Comparison of ENCODE assay signal across 22 cellular contexts in genomic region chrX:119410854-119411253, GRCh38. TPM values are rescaled to one million over a fixed set of nuclear protein-coding genes. Genes with fewer than 3 reads are reported as not detected.
A peak's percentile ranks its signal among the peaks of the same experiment; 100 is the strongest.
DNase-seq lines count a peak whose midpoint lies in the region; ATAC-seq and TF ChIP-seq lines count a peak whose summit lies in the region.
"Had no signal": no experiment of that assay in that cellular context is flagged by ENCODE, and none has a peak within 500 bp of the region (broad histone marks: within the 10 kb centered on the region; RNA-seq: fewer than 3 reads in every experiment).

No MANE protein-coding gene starts in this region.

- no peak overlapping the region for H3T11ph ChIP-seq in H9 (ENCODE audit: low read length)

- no peak overlapping the region for H2BK5ac ChIP-seq in H9 (ENCODE audit: insufficient read length, low read length)

- in situ Hi-C loops in GM23248 (cut with MboI), result no loop called here

- H3K4me3 Mint-ChIP-seq in stimulated activated effector memory CD8-positive, alpha-beta T cell treated with anti-CD3 and anti-CD28 coated beads, Interleukin-12 subunit alpha, Interleukin-12 subunit beta, amount 100 ng/mL, for 72 hours, result no peak overlapping the region
- H3K4me3 Mint-ChIP-seq in naive thymus-derived CD4-positive, alpha-beta T cell, result no peak overlapping the region
- no peak overlapping the region for H3K4me3 Mint-ChIP-seq in H9
- H3K4me3 Mint-ChIP-seq: CD4-positive, alpha-beta memory T cell; IgD-negative memory B cell; neural crest cell had no signal

- no peak overlapping the region for H2BK15ac ChIP-seq in H9 (ENCODE audit: low read depth, low read length)

- no peak overlapping the region for H3K4ac ChIP-seq in H9 (ENCODE audit: low read depth, low read length)

- no peaks in the 10 kb centered on the region for H3K9me2 ChIP-seq in GM23248 (ENCODE audit: insufficient read depth)

- H3K27me3 Mint-ChIP-seq in naive thymus-derived CD4-positive, alpha-beta T cell, result no peaks in the 10 kb centered on the region
- H3K27me3 Mint-ChIP-seq in H9 (ENCODE audit: low read depth), result no peaks in the 10 kb centered on the region; the same call in 1 of the 2 replicates
- H3K27me3 Mint-ChIP-seq: CD4-positive, alpha-beta memory T cell; progenitor cell of endocrine pancreas had no signal

- H3K36me3 Mint-ChIP-seq in stimulated activated effector memory CD8-positive, alpha-beta T cell treated with anti-CD3 and anti-CD28 coated beads, Interleukin-12 subunit alpha, Interleukin-12 subunit beta, amount 100 ng/mL, for 72 hours, result peaks cover 17% of the 10 kb centered on the region
- H3K36me3 Mint-ChIP-seq in naive thymus-derived CD4-positive, alpha-beta T cell, result peaks cover 0 to 9% (median 4%) of the 10 kb centered on the region in 5 donors
- H3K36me3 Mint-ChIP-seq in H9 (ENCODE audit: insufficient read depth in 1 of 3, low read depth in 3 of 3), result peaks cover 11 to 21% (median 20%) of the 10 kb centered on the region in 3 experiments
- H3K36me3 Mint-ChIP-seq: IgD-negative memory B cell had no signal

- H3K4me1 ChIP-seq in GM23248 (ENCODE audit: insufficient read depth) (peaks cover 38% of the 10 kb centered on the region), RWPE2 (ENCODE audit: insufficient read depth, poor library complexity, severe bottlenecking) (peaks cover 3% of the 10 kb centered on the region), H9 (ENCODE audit: insufficient read depth, low read length) (no peaks in the 10 kb centered on the region)
- no peaks in the 10 kb centered on the region for H3K4me1 ChIP-seq in naive thymus-derived CD4-positive, alpha-beta T cell (ENCODE audit: control insufficient read depth in 2 of 2, insufficient read depth in 2 of 2, low read length in 2 of 2)
- H3K4me1 ChIP-seq: foreskin keratinocyte had no signal

- H3K27ac ChIP-seq in GM23248 (peak overlapping the region; percentile 97), RWPE2 (ENCODE audit: poor library complexity, severe bottlenecking) (peak overlapping the region; percentile 28), H9 (ENCODE audit: insufficient read length, low read depth, low read length) (no peak overlapping the region)
- no peak overlapping the region for H3K27ac ChIP-seq in naive thymus-derived CD4-positive, alpha-beta T cell (ENCODE audit: low read depth, low read length)
- H3K27ac ChIP-seq: cardiac muscle cell, foreskin keratinocyte had no signal

- H4K20me1 ChIP-seq in GM23248 (ENCODE audit: insufficient read depth) (no peaks in the 10 kb centered on the region), H9 (ENCODE audit: control insufficient read depth, insufficient read depth, insufficient read length) (no peaks in the 10 kb centered on the region)

- H3K36me3 ChIP-seq in GM23248 (ENCODE audit: low read depth), result no peaks in the 10 kb centered on the region
- peaks cover 3% of the 10 kb centered on the region; the same call in 1 of the 2 replicates for H3K36me3 ChIP-seq in RWPE2 (ENCODE audit: low read depth)
- H3K36me3 ChIP-seq in naive thymus-derived CD4-positive, alpha-beta T cell (ENCODE audit: control insufficient read depth in 2 of 3, insufficient read depth in 3 of 3, low read length in 3 of 3), result no peaks in the 10 kb centered on the region
- H3K36me3 ChIP-seq: cardiac muscle cell had no signal

- H3K4me2 ChIP-seq in GM23248 (ENCODE audit: unreplicated experiment), result peak overlapping the region; percentile 35
- H3K4me2 ChIP-seq in H9 (ENCODE audit: insufficient read depth, insufficient read length, low read length), result no peak overlapping the region

- H3F3A ChIP-seq in GM23248 (ENCODE audit: insufficient read depth), result peaks cover 18% of the 10 kb centered on the region; the same call in 1 of the 2 replicates

- no peak overlapping the region for H3K14ac ChIP-seq in H9 (ENCODE audit: insufficient read depth, low read length)

- no peak overlapping the region for H3K18ac ChIP-seq in H9 (ENCODE audit: insufficient read length, low read depth, low read length)

- H3K79me2 ChIP-seq in GM23248 (ENCODE audit: insufficient read depth) (peaks cover 57% of the 10 kb centered on the region), H9 (ENCODE audit: insufficient read depth, low read length) (no peaks in the 10 kb centered on the region)

- no peak overlapping the region for H2AK5ac ChIP-seq in H9 (ENCODE audit: insufficient read length, low read length)

- 0 out of 2 replicates have a peak overlapping the region, but pooled peaks have one; percentile 24 for H2AFZ ChIP-seq in GM23248
- no peak overlapping the region for H2AFZ ChIP-seq in H9 (ENCODE audit: low read length)

- H3K23me2 ChIP-seq in H9 (ENCODE audit: insufficient read length, low read depth, low read length, poor library complexity, severe bottlenecking), result no peaks in the 10 kb centered on the region

- intact Hi-C loops in left colon (cut with DNase I, micrococcal nuclease), result no loop called here
- intact Hi-C loops in naive thymus-derived CD4-positive, alpha-beta T cell (cut with micrococcal nuclease), result no loop called here

- H3K27ac Mint-ChIP-seq in stimulated activated effector memory CD8-positive, alpha-beta T cell treated with anti-CD3 and anti-CD28 coated beads, Interleukin-12 subunit alpha, Interleukin-12 subunit beta, amount 100 ng/mL, for 72 hours, result peak overlapping the region; percentile 40
- H3K27ac Mint-ChIP-seq in naive thymus-derived CD4-positive, alpha-beta T cell, result no peak overlapping the region
- H3K27ac Mint-ChIP-seq in H9, result no peak overlapping the region
- H3K27ac Mint-ChIP-seq: CD4-positive, alpha-beta memory T cell; IgD-negative memory B cell; progenitor cell of endocrine pancreas had no signal

- no peaks in the 10 kb centered on the region for H3K9me3 ChIP-seq in GM23248 (ENCODE audit: low read depth)
- no peaks in the 10 kb centered on the region for H3K9me3 ChIP-seq in RWPE2 (ENCODE audit: severe bottlenecking)
- no peaks in the 10 kb centered on the region for H3K9me3 ChIP-seq in naive thymus-derived CD4-positive, alpha-beta T cell (ENCODE audit: control insufficient read depth in 2 of 3, low read length in 3 of 3)
- H3K9me3 ChIP-seq in H9 (ENCODE audit: control insufficient read depth, low read depth, low read length), result peaks cover 22% of the 10 kb centered on the region
- H3K9me3 ChIP-seq: MG63 had no signal

- no peak overlapping the region for H4K5ac ChIP-seq in H9 (ENCODE audit: insufficient read length, low read depth, low read length)

- H2BK12ac ChIP-seq in H9 (ENCODE audit: insufficient read length, low read depth, low read length), result no peak overlapping the region

- H3K56ac ChIP-seq in H9 (ENCODE audit: insufficient read length, low read depth, low read length), result no peak overlapping the region

- POLR2A ChIA-PET in naive thymus-derived CD4-positive, alpha-beta T cell (lab: Charles Lee), result no interaction called here

- no peak overlapping the region for H2BK20ac ChIP-seq in H9 (ENCODE audit: low read depth, low read length, poor library complexity, severe bottlenecking)

- no peak for ATAC-seq in RWPE2 (ENCODE audit: low read depth)
- peak; percentile 45 for ATAC-seq in left colon
- ATAC-seq in stimulated activated effector memory CD8-positive, alpha-beta T cell treated with anti-CD3 and anti-CD28 coated beads, Interleukin-12 subunit alpha, Interleukin-12 subunit beta, amount 100 ng/mL, for 72 hours, result no peak
- ATAC-seq in GM18511 (IDR thresholded peaks at IDR 0.05; ENCODE audit: unreplicated experiment), result no peak
- ATAC-seq in naive thymus-derived CD4-positive, alpha-beta T cell, result no peak
- ATAC-seq: activated CD4-positive, CD25-positive, alpha-beta regulatory T cell treated with anti-CD3 and anti-CD28 coated beads, Interleukin-2, amount 50 U/mL, for 24 hours had no signal

- peaks cover 14% of the 10 kb centered on the region for H3K4me1 Mint-ChIP-seq in stimulated activated effector memory CD8-positive, alpha-beta T cell treated with anti-CD3 and anti-CD28 coated beads, Interleukin-12 subunit alpha, Interleukin-12 subunit beta, amount 100 ng/mL, for 72 hours
- H3K4me1 Mint-ChIP-seq in naive thymus-derived CD4-positive, alpha-beta T cell, result no peaks in the 10 kb centered on the region
- peaks cover 0 to 3% of the 10 kb centered on the region in 2 experiments; a peak in 1 of 4 replicates for H3K4me1 Mint-ChIP-seq in H9
- H3K4me1 Mint-ChIP-seq: CD4-positive, alpha-beta memory T cell; neural crest cell had no signal

- H4K8ac ChIP-seq in H9 (replicated peaks; ENCODE audit: insufficient read length, low read depth, low read length), result no peak overlapping the region

- H3K27me3 ChIP-seq in GM23248 (replicated peaks; ENCODE audit: insufficient read depth) (no peaks in the 10 kb centered on the region), RWPE2 (ENCODE audit: insufficient read depth, poor library complexity, severe bottlenecking) (no peaks in the 10 kb centered on the region), H9 (ENCODE audit: insufficient read depth, low read length) (no peaks in the 10 kb centered on the region)
- no peaks in the 10 kb centered on the region for H3K27me3 ChIP-seq in naive thymus-derived CD4-positive, alpha-beta T cell (ENCODE audit: control insufficient read depth in 2 of 2, insufficient read depth in 2 of 2, low read length in 2 of 2)
- H3K27me3 ChIP-seq: cardiac muscle cell, foreskin keratinocyte, MG63 had no signal

- H3K9ac ChIP-seq in GM23248, result peak overlapping the region; percentile 72
- H3K9ac ChIP-seq in H9 (ENCODE audit: extremely low read depth, insufficient read length, low read length), result no peak overlapping the region

- H3K4me3 ChIP-seq in GM23248 (no peak overlapping the region), RWPE2 (ENCODE audit: severe bottlenecking) (no peak overlapping the region)
- no peak overlapping the region for H3K4me3 ChIP-seq in naive thymus-derived CD4-positive, alpha-beta T cell (ENCODE audit: low read length)
- H3K4me3 ChIP-seq: cardiac muscle cell, MG63 had no signal

- H3K9me3 Mint-ChIP-seq in stimulated activated effector memory CD8-positive, alpha-beta T cell treated with anti-CD3 and anti-CD28 coated beads, Interleukin-12 subunit alpha, Interleukin-12 subunit beta, amount 100 ng/mL, for 72 hours, result no peaks in the 10 kb centered on the region
- H3K9me3 Mint-ChIP-seq in naive thymus-derived CD4-positive, alpha-beta T cell, result no peaks in the 10 kb centered on the region
- H3K9me3 Mint-ChIP-seq in H9, result peaks cover 43 to 44% of the 10 kb centered on the region in 2 experiments
- H3K9me3 Mint-ChIP-seq: CD4-positive, alpha-beta memory T cell; IgD-negative memory B cell; neural crest cell had no signal

- no peak overlapping the region for H3K23ac ChIP-seq in H9 (ENCODE audit: insufficient read length, low read depth, low read length)

- CTCF ChIA-PET in naive thymus-derived CD4-positive, alpha-beta T cell (lab: Charles Lee), result no interaction called here

- TF ChIP-seq CTCF in RWPE2 (IDR thresholded peaks at IDR 0.05; ENCODE audit: poor library complexity, severe bottlenecking), result no peak
- TF ChIP-seq CTCF in H9 (conservative IDR thresholded peaks at IDR 0.05), result no peak

- H2BK120ac ChIP-seq in H9 (ENCODE audit: low read depth, low read length, poor library complexity, severe bottlenecking), result no peak overlapping the region

- 100% methylated on average over 3 of the region's 3 CpGs; no CpG with 5 or more reads in 1 of the 2 experiments for WGBS in GM23248 (ENCODE audit: low coverage in 1 of 2, low lambda C conversion rate in 2 of 2, missing lambda C conversion rate in 2 of 2), 2 experiments
- no CpG with 5 or more reads among the region's 3 CpGs for WGBS in H9 (ENCODE audit: extremely low coverage, insufficient read length, low lambda C conversion rate)

- no peak for DNase-seq in GM23248
- no peak for DNase-seq in RWPE2 (ENCODE audit: low spot score)
- no peak for DNase-seq in left colon
- no peak for DNase-seq in stimulated activated effector memory CD8-positive, alpha-beta T cell treated with anti-CD3 and anti-CD28 coated beads, Interleukin-12 subunit alpha, Interleukin-12 subunit beta, amount 100 ng/mL, for 72 hours (ENCODE audit: low spot score in 2 of 2)
- DNase-seq in naive thymus-derived CD4-positive, alpha-beta T cell, result no peak
- DNase-seq in H9, result no peak
- DNase-seq: activated naive CD4-positive, alpha-beta T cell treated with Interleukin-2 at 50 U/mL for 16 hours; activated T-cell treated with anti-CD3 and anti-CD28 coated beads, Interleukin-2, amount 50 U/mL, for 1 hour; CD4-positive, alpha-beta memory T cell; dermis blood vessel endothelial cell; hippocampal formation; NCI-H1436; NCI-H526 treated with DMSO at 0.1 percent for 48 hours; stimulated activated CD4-positive, alpha-beta T cell treated with anti-CD3 and anti-CD28 coated beads, Interleukin-1b, Interleukin-23, amount 100 ng/mL, for 48 hours had no signal

- H3K79me1 ChIP-seq in H9 (ENCODE audit: insufficient read depth, low read depth, low read length, poor library complexity, severe bottlenecking), result peaks cover 3% of the 10 kb centered on the region

- no peak overlapping the region for H4K91ac ChIP-seq in H9 (ENCODE audit: insufficient read length, low read depth, low read length)

RNA-seq across cellular contexts. Expression of gene SLC25A43, which starts 11.7 kb away (rescaled TPM):
- total RNA-seq in GM23248 (2014; rRNA removed; shearing (Covaris generic)), result 41.1 and 53.4 TPM in 2 replicates
- 28.4 and 31.2 TPM in 2 replicates for polyA plus RNA-seq in GM23248 (2016; fragmentation: Nextera tagmentation; extraction: Ambion mirVana)
- 10 to 100 TPM; 24.1 to 31.3 TPM for total RNA-seq in left colon
- total RNA-seq in naive thymus-derived CD4-positive, alpha-beta T cell, result 1 to 10 TPM; 1.8 to 8.2 (median 2.6) TPM
- polyA plus RNA-seq in naive thymus-derived CD4-positive, alpha-beta T cell, result 1 to 10 TPM; 2.5 to 3.8 TPM
- total RNA-seq in H9 (2021), result 3.7 and 4.2 TPM in 2 replicates

RNA-seq across cellular contexts. Expression of gene SLC25A5, which starts 57.4 kb away (rescaled TPM):
- 98.9 and 104 TPM in 2 replicates for total RNA-seq in GM23248 (2014; rRNA removed; shearing (Covaris generic))
- polyA plus RNA-seq in GM23248 (2016; fragmentation: Nextera tagmentation; extraction: Ambion mirVana), result 148 and 150 TPM in 2 replicates
- 1,000 to 10,000 TPM; 1,116 to 1,323 TPM for total RNA-seq in left colon
- total RNA-seq in naive thymus-derived CD4-positive, alpha-beta T cell, result 100 to 1,000 TPM in 3 of 5 experiments, 10 to 100 TPM in 2; 90.2 to 333 (median 132) TPM
- 100 to 1,000 TPM; 252 to 287 TPM for polyA plus RNA-seq in naive thymus-derived CD4-positive, alpha-beta T cell
- 454 and 472 TPM in 2 replicates for total RNA-seq in H9 (2021)

Comparison
In these comparisons a context has a peak if more than half of its experiments do, and no peak if none do; other contexts are left out.
1. H3K27ac ChIP-seq: peak in GM23248 (single experiment) and RWPE2 (single experiment); none in naive thymus-derived CD4-positive, alpha-beta T cell (single experiment) and H9 (single experiment).